Comparison of ENCODE assay signal across 20 cellular contexts in the genomic region with DNA sequence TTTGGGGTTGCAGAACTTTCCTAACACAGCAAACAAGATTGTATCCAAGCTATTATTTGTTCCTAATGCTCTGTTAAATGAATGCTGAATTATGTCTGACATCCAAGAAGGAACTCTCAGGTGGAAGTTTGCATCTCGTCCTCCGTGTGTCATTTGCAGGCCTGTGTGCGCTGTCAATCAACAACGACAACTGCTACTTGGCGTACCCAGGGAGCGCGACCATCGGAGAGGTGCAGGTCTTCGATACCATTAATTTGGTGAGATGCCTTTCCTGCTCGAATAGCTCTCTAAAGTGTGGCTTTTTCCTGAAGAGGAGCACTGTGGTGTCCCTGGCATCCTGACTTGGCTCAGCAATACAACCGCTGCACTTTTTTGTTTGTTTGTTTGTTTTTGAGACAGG.
"Had no signal": no experiment of that assay in that cellular context is flagged by ENCODE, and none has a peak within 500 bp of the region (broad histone marks: within the 10 kb centered on the region; RNA-seq: fewer than 3 reads in every experiment).

No MANE protein-coding gene starts in this region.

- H3K4me3 Mint-ChIP-seq: dendritic cell treated with granulocyte-macrophage colony-stimulating factor and Interleukin-4, amounts not matched to agents 40 ng/mL and 50 ng/mL, for 4 days; memory B cell; natural killer cell treated with Interleukin-12 subunit alpha and Interleukin-12 subunit beta and Interleukin-15 and Interleukin-18, amount 100 ng/mL, for 72 hours; neural progenitor cell; stimulated activated naive CD8-positive, alpha-beta T cell treated with anti-CD3 and anti-CD28 coated beads, Interleukin-15, Interleukin-2, amounts not matched to agents 100 ng/mL and 50 ng/mL, for 24 hours had no signal

- H3K27ac ChIP-seq: cardiac muscle cell, esophagus squamous epithelium, gastroesophageal sphincter, hepatocyte, lower lobe of right lung, neural progenitor cell, ovary, prostate gland, right lobe of liver, skin epidermis had no signal

- H3K9me3 ChIP-seq: esophagus squamous epithelium, gastroesophageal sphincter, lower lobe of right lung, ovary, prostate gland, right lobe of liver, tibial nerve had no signal

- H3K36me3 ChIP-seq: ovary had no signal

- H3K4me3 ChIP-seq: cardiac muscle cell, esophagus squamous epithelium, gastroesophageal sphincter, hepatocyte, lower lobe of right lung, neural progenitor cell, ovary, prostate gland, right lobe of liver, skin epidermis, tibial nerve had no signal

- H3K4me1 ChIP-seq: esophagus squamous epithelium, gastroesophageal sphincter, lower lobe of right lung, neural progenitor cell, prostate gland had no signal

- H3K27ac Mint-ChIP-seq: natural killer cell treated with Interleukin-12 subunit alpha and Interleukin-12 subunit beta and Interleukin-15 and Interleukin-18, amount 100 ng/mL, for 72 hours; neural progenitor cell; stimulated activated naive CD8-positive, alpha-beta T cell treated with anti-CD3 and anti-CD28 coated beads, Interleukin-15, Interleukin-2, amounts not matched to agents 100 ng/mL and 50 ng/mL, for 24 hours had no signal

- DNase-seq: esophagus squamous epithelium; foreskin fibroblast; lower lobe of right lung; midbrain; nucleus accumbens; retina; stimulated activated CD4-positive, alpha-beta T cell treated with anti-CD3 and anti-CD28 coated beads, Interleukin-12 subunit alpha, Interleukin-12 subunit beta, amount 100 ng/mL, for 4 hours had no signal

- H3K27me3 ChIP-seq: cardiac muscle cell, esophagus squamous epithelium, gastroesophageal sphincter, hepatocyte, neural progenitor cell, ovary, right lobe of liver, tibial nerve had no signal

- H3K9me3 Mint-ChIP-seq: dendritic cell treated with granulocyte-macrophage colony-stimulating factor and Interleukin-4, amounts not matched to agents 40 ng/mL and 50 ng/mL, for 4 days; memory B cell; natural killer cell treated with Interleukin-12 subunit alpha and Interleukin-12 subunit beta and Interleukin-15 and Interleukin-18, amount 100 ng/mL, for 72 hours; neural progenitor cell; stimulated activated naive CD8-positive, alpha-beta T cell treated with anti-CD3 and anti-CD28 coated beads, Interleukin-15, Interleukin-2, amounts not matched to agents 100 ng/mL and 50 ng/mL, for 24 hours had no signal

- ATAC-seq: gastroesophageal sphincter; lower lobe of right lung; natural killer cell treated with Interleukin-12 subunit alpha and Interleukin-12 subunit beta and Interleukin-15 and Interleukin-18, amount 100 ng/mL, for 72 hours; right lobe of liver had no signal

- H3K27me3 Mint-ChIP-seq: dendritic cell treated with granulocyte-macrophage colony-stimulating factor and Interleukin-4, amounts not matched to agents 40 ng/mL and 50 ng/mL, for 4 days; memory B cell; natural killer cell treated with Interleukin-12 subunit alpha and Interleukin-12 subunit beta and Interleukin-15 and Interleukin-18, amount 100 ng/mL, for 72 hours; stimulated activated naive CD8-positive, alpha-beta T cell treated with anti-CD3 and anti-CD28 coated beads, Interleukin-15, Interleukin-2, amounts not matched to agents 100 ng/mL and 50 ng/mL, for 24 hours had no signal
